Comparison of ENCODE assay signal across 13 cellular contexts in the genomic region with DNA sequence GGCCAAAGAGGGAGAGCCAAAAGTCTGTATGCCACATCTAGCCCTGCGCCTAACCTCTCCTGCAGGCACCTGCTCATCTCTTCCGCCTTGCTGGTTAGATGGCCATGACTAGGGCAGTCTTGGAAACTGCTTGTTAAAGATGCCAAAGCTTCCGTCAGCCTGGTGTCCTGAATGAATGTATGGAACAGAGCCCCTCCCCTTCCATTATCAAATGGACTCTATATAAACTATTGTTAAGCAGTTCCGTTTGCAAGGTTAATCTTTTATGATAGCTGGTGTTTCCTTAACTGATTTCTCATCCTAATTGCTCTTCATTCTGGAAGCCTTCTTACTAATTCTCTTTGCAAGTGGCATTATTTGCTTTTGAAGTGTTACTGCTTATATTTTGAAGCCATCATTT.
DNase-seq lines count a peak whose midpoint lies in the region; ATAC-seq and TF ChIP-seq lines count a peak whose summit lies in the region.
"Had no signal": no experiment of that assay in that cellular context is flagged by ENCODE, and none has a peak within 500 bp of the region (broad histone marks: within the 10 kb centered on the region; RNA-seq: fewer than 3 reads in every experiment).

No MANE protein-coding gene starts in this region.

- H3K4me1 ChIP-seq in Panc1 (ENCODE audit: control insufficient read depth, insufficient read depth, low read length) (no peaks in the 10 kb centered on the region), stomach (no peaks in the 10 kb centered on the region), endodermal cell (ENCODE audit: control insufficient read depth, insufficient read depth, low read length) (no peaks in the 10 kb centered on the region)
- H3K4me1 ChIP-seq: upper lobe of left lung had no signal

- WGBS in stomach, 5 donors: 78 to 82% (median 81%) methylated on average over 4 of the region's 4 CpGs
- 94 to 100% methylated on average over 3 to 4 of the region's 4 CpGs for WGBS in endodermal cell (ENCODE audit: insufficient coverage in 1 of 2, insufficient read length in 1 of 2), 2 experiments

- POLR2A ChIA-PET in Panc1 (lab: Charles Lee): no interaction called here
- POLR2A ChIA-PET in activated CD8-positive, alpha-beta T cell treated with anti-CD3 and anti-CD28 coated beads for 36 hours (lab: Charles Lee): interaction anchor here (0.7 kb wide), 1 partner anchor 166 kb away, joined by 3 read pairs; no protein-coding TSS in a partner anchor

- in situ Hi-C loops in Panc1 (cut with HindIII; ENCODE audit: low pct_unique_long_range_greater_than_20kb, low sequenced_read_pairs): no loop called here

- no peak for DNase-seq in activated CD4-positive, alpha-beta T cell treated with anti-CD3 and anti-CD28 coated beads, Interleukin-2, amount 10 ng/mL, durations not matched to agents 24 days and 14 days
- DNase-seq in activated CD4-positive, alpha-beta T cell treated with anti-CD3 and anti-CD28 coated beads for 4 hours: no peak
- DNase-seq in Panc1 (ENCODE audit: low read depth, low spot score) (no peak), endothelial cell (ENCODE audit: low spot score) (no peak), stomach (no peak), endodermal cell (no peak)
- no peak for DNase-seq in activated CD8-positive, alpha-beta T cell treated with anti-CD3 and anti-CD28 coated beads for 36 hours
- DNase-seq: naive B cell, NCI-H1436, NCI-H446 had no signal

- intact Hi-C loops in activated CD4-positive, alpha-beta T cell treated with anti-CD3 and anti-CD28 coated beads, Interleukin-2, amount 10 ng/mL, durations not matched to agents 24 days and 14 days (cut with micrococcal nuclease): no loop called here
- intact Hi-C loops in Panc1 (cut with micrococcal nuclease; ENCODE audit: unreplicated experiment): no loop called here
- intact Hi-C loops in stomach (cut with DNase I; ENCODE audit: low total_unique reads): no loop called here
- intact Hi-C loops in activated CD8-positive, alpha-beta T cell treated with anti-CD3 and anti-CD28 coated beads for 36 hours (cut with micrococcal nuclease): no loop called here

- H3K36me3 Mint-ChIP-seq in activated CD4-positive, alpha-beta T cell treated with anti-CD3 and anti-CD28 coated beads, Interleukin-2, amount 10 ng/mL, durations not matched to agents 24 days and 14 days (ENCODE audit: low read depth): peaks cover 19% of the 10 kb centered on the region
- H3K36me3 Mint-ChIP-seq in endothelial cell (ENCODE audit: low read depth, unreplicated experiment) (peaks cover 11% of the 10 kb centered on the region), endodermal cell (ENCODE audit: low read depth) (peaks cover 42% of the 10 kb centered on the region)
- H3K36me3 Mint-ChIP-seq in stimulated activated memory B cell treated with anti-CD40 and anti-IgM and Interleukin-4, amounts not matched to agents 10 μg/mL and 1 μg/mL and 100 μg/mL, for 72 hours: peaks cover 53% of the 10 kb centered on the region
- peaks cover 24% of the 10 kb centered on the region for H3K36me3 Mint-ChIP-seq in activated CD8-positive, alpha-beta T cell treated with anti-CD3 and anti-CD28 coated beads for 36 hours (ENCODE audit: low read depth)

- no peak for TF ChIP-seq EP300 in stomach (IDR thresholded peaks at IDR 0.05)

- H3K27ac ChIP-seq in Panc1 (ENCODE audit: low read length): no peak overlapping the region
- no peak overlapping the region for H3K27ac ChIP-seq in stomach
- no peak overlapping the region for H3K27ac ChIP-seq in endodermal cell (ENCODE audit: low read depth, low read length)

- no TSS peak for BruUV-seq in Panc1 (replicated peaks; lab: Mats Ljungman, UMichigan)

- H3K9ac ChIP-seq in endodermal cell (ENCODE audit: extremely low read depth, low read length, poor library complexity, severe bottlenecking): no peak overlapping the region

- no peaks in the 10 kb centered on the region for H3K9me3 Mint-ChIP-seq in activated CD4-positive, alpha-beta T cell treated with anti-CD3 and anti-CD28 coated beads, Interleukin-2, amount 10 ng/mL, durations not matched to agents 24 days and 14 days
- no peaks in the 10 kb centered on the region for H3K9me3 Mint-ChIP-seq in endothelial cell (ENCODE audit: unreplicated experiment)
- H3K9me3 Mint-ChIP-seq in stimulated activated memory B cell treated with anti-CD40 and anti-IgM and Interleukin-4, amounts not matched to agents 10 μg/mL and 1 μg/mL and 100 μg/mL, for 72 hours: no peaks in the 10 kb centered on the region
- no peaks in the 10 kb centered on the region for H3K9me3 Mint-ChIP-seq in activated CD8-positive, alpha-beta T cell treated with anti-CD3 and anti-CD28 coated beads for 36 hours
- H3K9me3 Mint-ChIP-seq in endodermal cell: no peaks in the 10 kb centered on the region

- H3K9me3 ChIP-seq in Panc1 (ENCODE audit: control insufficient read depth, insufficient read depth, low read depth, low read length): no peaks in the 10 kb centered on the region
- H3K9me3 ChIP-seq in stomach: no peaks in the 10 kb centered on the region
- no peaks in the 10 kb centered on the region for H3K9me3 ChIP-seq in endodermal cell (ENCODE audit: control insufficient read depth, low read length)
- H3K9me3 ChIP-seq: upper lobe of left lung had no signal

- TF ChIP-seq POLR2A in stomach (IDR thresholded peaks at IDR 0.05): no peak

- peak; percentile 41; the same call in 1 of the 2 replicates for ATAC-seq in Panc1
- no peak for ATAC-seq in stimulated activated memory B cell treated with anti-CD40 and anti-IgM and Interleukin-4, amounts not matched to agents 10 μg/mL and 1 μg/mL and 100 μg/mL, for 72 hours
- no peak for ATAC-seq in activated CD8-positive, alpha-beta T cell treated with anti-CD3 and anti-CD28 coated beads for 36 hours

- peak overlapping the region; percentile 45 for H3K27ac Mint-ChIP-seq in activated CD4-positive, alpha-beta T cell treated with anti-CD3 and anti-CD28 coated beads, Interleukin-2, amount 10 ng/mL, durations not matched to agents 24 days and 14 days
- H3K27ac Mint-ChIP-seq in endothelial cell (ENCODE audit: unreplicated experiment) (no peak overlapping the region), endodermal cell (no peak overlapping the region)
- peak overlapping the region; percentile 86 for H3K27ac Mint-ChIP-seq in stimulated activated memory B cell treated with anti-CD40 and anti-IgM and Interleukin-4, amounts not matched to agents 10 μg/mL and 1 μg/mL and 100 μg/mL, for 72 hours
- H3K27ac Mint-ChIP-seq in activated CD8-positive, alpha-beta T cell treated with anti-CD3 and anti-CD28 coated beads for 36 hours: no peak overlapping the region

- CTCF ChIA-PET in Panc1 (lab: Charles Lee): no interaction called here
- CTCF ChIA-PET in activated CD8-positive, alpha-beta T cell treated with anti-CD3 and anti-CD28 coated beads for 36 hours (lab: Charles Lee): interaction anchor here (1.0 kb wide), 1 partner anchor 30 kb away, joined by 3 read pairs; no protein-coding TSS in a partner anchor

- H3K36me3 ChIP-seq in Panc1 (ENCODE audit: control insufficient read depth, insufficient read depth, low read length): no peaks in the 10 kb centered on the region
- peaks cover 6 to 33% (median 29%) of the 10 kb centered on the region in 4 donors for H3K36me3 ChIP-seq in stomach
- H3K36me3 ChIP-seq in endodermal cell (ENCODE audit: control insufficient read depth, insufficient read depth, low read length): peaks cover 11% of the 10 kb centered on the region
- H3K36me3 ChIP-seq: adrenal gland had no signal

- H3K27me3 ChIP-seq in Panc1 (ENCODE audit: control insufficient read depth, insufficient read depth, low read length) (no peaks in the 10 kb centered on the region), stomach (no peaks in the 10 kb centered on the region), endodermal cell (ENCODE audit: control insufficient read depth, insufficient read depth, low read length, poor library complexity, severe bottlenecking) (no peaks in the 10 kb centered on the region)
- H3K27me3 ChIP-seq: adrenal gland, upper lobe of left lung had no signal

- no peaks in the 10 kb centered on the region for H3K27me3 Mint-ChIP-seq in activated CD4-positive, alpha-beta T cell treated with anti-CD3 and anti-CD28 coated beads, Interleukin-2, amount 10 ng/mL, durations not matched to agents 24 days and 14 days
- H3K27me3 Mint-ChIP-seq in endothelial cell (ENCODE audit: unreplicated experiment) (peaks cover 1% of the 10 kb centered on the region), endodermal cell (ENCODE audit: insufficient read depth) (no peaks in the 10 kb centered on the region)
- no peaks in the 10 kb centered on the region for H3K27me3 Mint-ChIP-seq in stimulated activated memory B cell treated with anti-CD40 and anti-IgM and Interleukin-4, amounts not matched to agents 10 μg/mL and 1 μg/mL and 100 μg/mL, for 72 hours
- H3K27me3 Mint-ChIP-seq in activated CD8-positive, alpha-beta T cell treated with anti-CD3 and anti-CD28 coated beads for 36 hours: no peaks in the 10 kb centered on the region
- H3K27me3 Mint-ChIP-seq: naive B cell had no signal

- H3K4me3 ChIP-seq in Panc1 (ENCODE audit: low read depth in 2 of 2, low read length in 2 of 2) (no peak overlapping the region), stomach (no peak overlapping the region), endodermal cell (ENCODE audit: low read length) (no peak overlapping the region)
- H3K4me3 ChIP-seq: adrenal gland, upper lobe of left lung had no signal

- no peak overlapping the region for H3K4me3 Mint-ChIP-seq in activated CD4-positive, alpha-beta T cell treated with anti-CD3 and anti-CD28 coated beads, Interleukin-2, amount 10 ng/mL, durations not matched to agents 24 days and 14 days
- H3K4me3 Mint-ChIP-seq in endothelial cell (ENCODE audit: unreplicated experiment) (peak overlapping the region; percentile 37), endodermal cell (no peak overlapping the region)
- no peak overlapping the region for H3K4me3 Mint-ChIP-seq in stimulated activated memory B cell treated with anti-CD40 and anti-IgM and Interleukin-4, amounts not matched to agents 10 μg/mL and 1 μg/mL and 100 μg/mL, for 72 hours
- H3K4me3 Mint-ChIP-seq in activated CD8-positive, alpha-beta T cell treated with anti-CD3 and anti-CD28 coated beads for 36 hours: no peak overlapping the region
- H3K4me3 Mint-ChIP-seq: naive B cell had no signal

- peaks cover 7% of the 10 kb centered on the region for H3K4me1 Mint-ChIP-seq in activated CD4-positive, alpha-beta T cell treated with anti-CD3 and anti-CD28 coated beads, Interleukin-2, amount 10 ng/mL, durations not matched to agents 24 days and 14 days
- H3K4me1 Mint-ChIP-seq in endothelial cell (ENCODE audit: unreplicated experiment) (no peaks in the 10 kb centered on the region), endodermal cell (no peaks in the 10 kb centered on the region)
- H3K4me1 Mint-ChIP-seq in stimulated activated memory B cell treated with anti-CD40 and anti-IgM and Interleukin-4, amounts not matched to agents 10 μg/mL and 1 μg/mL and 100 μg/mL, for 72 hours: peaks cover 22% of the 10 kb centered on the region
- peaks cover 12% of the 10 kb centered on the region for H3K4me1 Mint-ChIP-seq in activated CD8-positive, alpha-beta T cell treated with anti-CD3 and anti-CD28 coated beads for 36 hours (ENCODE audit: low read depth)

- TF ChIP-seq CTCF in Panc1 (IDR thresholded peaks at IDR 0.05) (no peak), endothelial cell (IDR thresholded peaks at IDR 0.05; ENCODE audit: unreplicated experiment) (no peak), stomach (IDR thresholded peaks at IDR 0.05) (no peak), endodermal cell (conservative IDR thresholded peaks at IDR 0.05) (no peak)
- no peak for TF ChIP-seq CTCF in activated CD8-positive, alpha-beta T cell treated with anti-CD3 and anti-CD28 coated beads for 36 hours (IDR thresholded peaks at IDR 0.05)

Comparison
In these comparisons a context has a peak if more than half of its experiments do, and no peak if none do; other contexts are left out.
1. H3K27ac Mint-ChIP-seq: peak in activated CD4-positive, alpha-beta T cell treated with anti-CD3 and anti-CD28 coated beads, Interleukin-2, amount 10 ng/mL, durations not matched to agents 24 days and 14 days (single experiment) and stimulated activated memory B cell treated with anti-CD40 and anti-IgM and Interleukin-4, amounts not matched to agents 10 μg/mL and 1 μg/mL and 100 μg/mL, for 72 hours (single experiment); none in endothelial cell (single experiment), activated CD8-positive, alpha-beta T cell treated with anti-CD3 and anti-CD28 coated beads for 36 hours (single experiment) and endodermal cell (single experiment).